ENCODE assay signal across 19 cellular contexts in genomic region chr11:70734379-70734778, GRCh38.
A peak's percentile ranks its signal among the peaks of the same experiment; 100 is the strongest.
DNase-seq lines count a peak whose midpoint lies in the region; ATAC-seq and TF ChIP-seq lines count a peak whose summit lies in the region.
"Had no signal": no experiment of that assay in that cellular context is flagged by ENCODE, and none has a peak within 500 bp of the region (broad histone marks: within the 10 kb centered on the region; RNA-seq: fewer than 3 reads in every experiment).

No MANE protein-coding gene starts in this region.

- H3K9me2 ChIP-seq in PC-3 (replicated peaks; ENCODE audit: low read length): no peaks in the 10 kb centered on the region

- H4K20me1 ChIP-seq in osteoblast (ENCODE audit: insufficient read depth, low read length) (no peaks in the 10 kb centered on the region), PC-3 (ENCODE audit: low read length) (no peaks in the 10 kb centered on the region)

- no peak overlapping the region for H3K4me3 Mint-ChIP-seq in chondrocyte (ENCODE audit: unreplicated experiment)
- H3K4me3 Mint-ChIP-seq: CD4-positive, alpha-beta memory T cell; H9; IgD-negative memory B cell had no signal

- H3K4me1 ChIP-seq in right atrium auricular region (no peaks in the 10 kb centered on the region), osteoblast (ENCODE audit: insufficient read depth, low read length) (no peaks in the 10 kb centered on the region), PC-3 (ENCODE audit: insufficient read depth, low read length) (no peaks in the 10 kb centered on the region)
- H3K4me1 ChIP-seq: A549 had no signal

- H3K4me2 ChIP-seq in osteoblast (ENCODE audit: insufficient read depth, low read length): no peak overlapping the region
- no peak overlapping the region for H3K4me2 ChIP-seq in PC-3 (ENCODE audit: low read length)
- H3K4me2 ChIP-seq: A549 had no signal

- H3K4me1 Mint-ChIP-seq in chondrocyte (ENCODE audit: low read depth): no peaks in the 10 kb centered on the region

- no peak overlapping the region for H3K9ac ChIP-seq in PC-3 (ENCODE audit: low read length)

- no peak for TF ChIP-seq CTCF in right atrium auricular region (IDR thresholded peaks at IDR 0.05)
- TF ChIP-seq CTCF in chondrocyte (IDR thresholded peaks at IDR 0.05): no peak
- no peak for TF ChIP-seq CTCF in osteoblast (IDR thresholded peaks at IDR 0.05; ENCODE audit: extremely low read depth, low read depth, low read length)
- TF ChIP-seq CTCF in PC-3 (conservative IDR thresholded peaks at IDR 0.05; ENCODE audit: low read depth, low read length): no peak

- BruUV-seq in PC-3 (replicated peaks; lab: Mats Ljungman, UMichigan): no TSS peak

- no peaks in the 10 kb centered on the region for H3K36me3 Mint-ChIP-seq in chondrocyte (ENCODE audit: low read depth)
- H3K36me3 Mint-ChIP-seq: CD4-positive, alpha-beta memory T cell; IgD-negative memory B cell had no signal

- H3K27ac Mint-ChIP-seq in chondrocyte (ENCODE audit: unreplicated experiment): no peak overlapping the region
- H3K27ac Mint-ChIP-seq: CD4-positive, alpha-beta memory T cell; H9; IgD-negative memory B cell had no signal

- no peak overlapping the region for H3K27ac ChIP-seq in right atrium auricular region
- H3K27ac ChIP-seq in osteoblast (ENCODE audit: low read depth, low read length): no peak overlapping the region
- H3K27ac ChIP-seq in PC-3 (ENCODE audit: low read length): no peak overlapping the region
- H3K27ac ChIP-seq: 22Rv1, A549, C4-2B had no signal

- no peaks in the 10 kb centered on the region for H3K27me3 ChIP-seq in right atrium auricular region
- no peaks in the 10 kb centered on the region for H3K27me3 ChIP-seq in osteoblast (ENCODE audit: insufficient read depth, low read length)
- H3K27me3 ChIP-seq in PC-3 (ENCODE audit: low read length): no peaks in the 10 kb centered on the region

- CTCF ChIA-PET in PC-3 (lab: Charles Lee): no interaction called here

- H3F3A ChIP-seq in PC-3 (ENCODE audit: low read length, unreplicated experiment): no peaks in the 10 kb centered on the region

- DNase-seq in Right ventricle myocardium inferior (ENCODE audit: missing footprints): peak; percentile 30
- DNase-seq in right atrium auricular region (ENCODE audit: low spot score): no peak
- DNase-seq in chondrocyte (ENCODE audit: low spot score): peak; percentile 77
- DNase-seq in osteoblast (ENCODE audit: insufficient read length, low spot score, missing footprints): peak; percentile 54
- no peak for DNase-seq in OCI-M1 (lab: John Stamatoyannopoulos, UW)
- no peak for DNase-seq in SIG-M5 (lab: John Stamatoyannopoulos, UW)
- DNase-seq in PC-3: no peak
- DNase-seq: AML-193; CD4-positive, alpha-beta memory T cell; DMS153; DMS79 treated with DMSO at 0.1 percent for 48 hours; GF-D8; GOT3; H9 had no signal

- H3K9me3 ChIP-seq in right atrium auricular region (no peaks in the 10 kb centered on the region), osteoblast (ENCODE audit: low read depth, low read length) (no peaks in the 10 kb centered on the region), PC-3 (ENCODE audit: low read length) (no peaks in the 10 kb centered on the region)
- H3K9me3 ChIP-seq: A549 had no signal

- no peaks in the 10 kb centered on the region for H3K36me3 ChIP-seq in right atrium auricular region
- H3K36me3 ChIP-seq in osteoblast (ENCODE audit: insufficient read depth, low read length): no peaks in the 10 kb centered on the region
- H3K36me3 ChIP-seq in PC-3 (ENCODE audit: low read depth, low read length): no peaks in the 10 kb centered on the region

- peaks cover 9% of the 10 kb centered on the region for H3K27me3 Mint-ChIP-seq in chondrocyte (ENCODE audit: low read depth)

- POLR2A ChIA-PET in PC-3 (lab: Charles Lee; ENCODE audit: unreplicated experiment): no interaction called here

- no peak overlapping the region for H3K4me3 ChIP-seq in right atrium auricular region
- H3K4me3 ChIP-seq in osteoblast (ENCODE audit: insufficient read depth, low read length): no peak overlapping the region
- no peak overlapping the region for H3K4me3 ChIP-seq in PC-3 (ENCODE audit: low read length)
- H3K4me3 ChIP-seq: A549 had no signal

- ATAC-seq in Right ventricle myocardium inferior (peak; percentile 20), PC-3 (no peak)
- ATAC-seq: A549, HepG2 had no signal

- intact Hi-C loops in Right ventricle myocardium inferior (cut with DNase I): loop anchor here (10.0 kb wide), 1 partner anchor 160 kb away; no protein-coding TSS in a partner anchor
- intact Hi-C loops in PC-3 (cut with micrococcal nuclease): no loop called here

- H3K79me2 ChIP-seq in osteoblast (ENCODE audit: insufficient read depth, low read length) (no peaks in the 10 kb centered on the region), PC-3 (ENCODE audit: low read length) (no peaks in the 10 kb centered on the region)

- H3K9me3 Mint-ChIP-seq in chondrocyte (ENCODE audit: low read depth): no peaks in the 10 kb centered on the region
- H3K9me3 Mint-ChIP-seq: H9, IgD-negative memory B cell had no signal

- H2AFZ ChIP-seq in osteoblast (ENCODE audit: low read length): no peak overlapping the region
- H2AFZ ChIP-seq in PC-3 (ENCODE audit: low read length): no peak overlapping the region

Comparison
In these comparisons a context has a peak if more than half of its experiments do, and no peak if none do; other contexts are left out.
1. DNase-seq: peak in Right ventricle myocardium inferior (single experiment), chondrocyte (single experiment) and osteoblast (single experiment); none in right atrium auricular region (single experiment), OCI-M1 (single experiment), SIG-M5 (single experiment) and PC-3 (single experiment).